ENCODE assay signal across 29 cellular contexts in the genomic region with DNA sequence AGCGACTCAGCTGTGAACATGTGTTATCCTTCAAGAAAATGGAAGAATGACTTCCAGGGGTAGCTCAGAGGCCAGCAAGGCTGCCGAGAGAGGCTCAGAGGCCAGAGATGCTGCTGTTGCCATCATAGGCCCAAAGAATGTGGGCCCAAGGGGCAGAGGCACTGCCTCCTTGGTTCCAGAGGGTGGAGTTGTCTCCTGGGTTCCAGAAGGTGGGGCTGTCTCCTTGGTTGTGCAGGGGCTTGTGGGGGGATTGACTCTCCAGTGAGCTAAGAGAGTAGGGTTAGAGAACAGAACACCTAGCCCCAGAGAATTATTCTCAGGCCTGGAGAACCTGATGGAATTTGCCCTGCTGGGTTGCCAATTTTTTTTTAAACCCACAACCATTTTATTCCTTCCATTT.
"Had no signal": no experiment of that assay in that cellular context is flagged by ENCODE, and none has a peak within 500 bp of the region (broad histone marks: within the 10 kb centered on the region; RNA-seq: fewer than 3 reads in every experiment).

No MANE protein-coding gene starts in this region.

- H3K4me1 Mint-ChIP-seq: naive thymus-derived CD4-positive, alpha-beta T cell; nephron; neural progenitor cell; stimulated activated naive CD8-positive, alpha-beta T cell treated with anti-CD3 and anti-CD28 coated beads, Interleukin-15, amount 100 ng/mL, for 72 hours had no signal

- H3K4me3 ChIP-seq: dorsolateral prefrontal cortex, gastrocnemius medialis, left lung, neural progenitor cell, smooth muscle cell, suprapubic skin, transverse colon, upper lobe of right lung, vagina had no signal

- FAIRE-seq: colon, keratinocyte had no signal

- H3K36me3 ChIP-seq: gastrocnemius medialis, left lung, neural progenitor cell, suprapubic skin, transverse colon, upper lobe of right lung, vagina had no signal

- H3K9me3 ChIP-seq: gastrocnemius medialis, left lung, suprapubic skin, transverse colon, upper lobe of right lung, vagina had no signal

- H3K27ac ChIP-seq: dorsolateral prefrontal cortex, epithelial cell of prostate, gastrocnemius medialis, left lung, neural progenitor cell, parathyroid adenoma, suprapubic skin, transverse colon, upper lobe of right lung, vagina had no signal

- H3K27ac Mint-ChIP-seq: naive thymus-derived CD4-positive, alpha-beta T cell; nephron; neural progenitor cell; progenitor cell of endocrine pancreas; stimulated activated naive CD8-positive, alpha-beta T cell treated with anti-CD3 and anti-CD28 coated beads, Interleukin-15, amount 100 ng/mL, for 72 hours had no signal

- H3K27me3 Mint-ChIP-seq: progenitor cell of endocrine pancreas had no signal

- H3K4me2 ChIP-seq: neural progenitor cell, smooth muscle cell had no signal

- H3K27me3 ChIP-seq: left lung, neural progenitor cell, suprapubic skin, transverse colon, upper lobe of right lung, vagina had no signal

- H3K36me3 Mint-ChIP-seq: naive thymus-derived CD4-positive, alpha-beta T cell; neural progenitor cell had no signal

- H2AFZ ChIP-seq: neural progenitor cell, parathyroid adenoma had no signal

- DNase-seq: dorsolateral prefrontal cortex; effector CD4-positive, alpha-beta T cell; foreskin fibroblast; gastrocnemius medialis; head of caudate nucleus; left lung; mesenchymal stem cell; midbrain; naive thymus-derived CD4-positive, alpha-beta T cell; stimulated activated CD4-positive, alpha-beta T cell treated with anti-CD3 and anti-CD28 coated beads, Interleukin-12 subunit alpha, Interleukin-12 subunit beta, amount 100 ng/mL, for 4 hours; stimulated activated CD4-positive, alpha-beta T cell treated with anti-CD3 and anti-CD28 coated beads, Interleukin-1b, Interleukin-23, amount 100 ng/mL, for 48 hours; stimulated activated CD4-positive, alpha-beta T cell treated with anti-CD3 and anti-CD28 coated beads, Interleukin-4, amount 100 ng/mL, for 1 hour; stimulated activated CD8-positive, alpha-beta memory T cell treated with anti-CD3 and anti-CD28 coated beads, Interleukin-4, amount 100 ng/mL, for 48 hours; stimulated activated naive CD4-positive, alpha-beta T cell; stimulated activated naive CD8-positive, alpha-beta T cell treated with anti-CD3 and anti-CD28 coated beads, Interleukin-15, amount 100 ng/mL, for 72 hours; transverse colon; upper lobe of right lung had no signal

- H3K4me1 ChIP-seq: gastrocnemius medialis, left lung, neural progenitor cell, parathyroid adenoma, suprapubic skin, transverse colon, upper lobe of right lung, vagina had no signal

- ATAC-seq: esophagus mucosa; gastrocnemius medialis; left lung; naive thymus-derived CD4-positive, alpha-beta T cell; sciatic nerve; stimulated activated naive CD8-positive, alpha-beta T cell treated with anti-CD3 and anti-CD28 coated beads, Interleukin-15, amount 100 ng/mL, for 72 hours; upper lobe of right lung had no signal

- H3K9me3 Mint-ChIP-seq: stimulated activated naive CD8-positive, alpha-beta T cell treated with anti-CD3 and anti-CD28 coated beads, Interleukin-15, amount 100 ng/mL, for 72 hours had no signal

- H3K4me3 Mint-ChIP-seq: naive thymus-derived CD4-positive, alpha-beta T cell; nephron; neural progenitor cell; stimulated activated naive CD8-positive, alpha-beta T cell treated with anti-CD3 and anti-CD28 coated beads, Interleukin-15, amount 100 ng/mL, for 72 hours had no signal

- H3K9ac ChIP-seq: neural progenitor cell, parathyroid adenoma had no signal

- H3K79me2 ChIP-seq: parathyroid adenoma had no signal
